ENCODE assay signal across 21 cellular contexts in genomic region chr15:85611361-85611760, GRCh38.
A peak's percentile ranks its signal among the peaks of the same experiment; 100 is the strongest.
DNase-seq lines count a peak whose midpoint lies in the region; ATAC-seq, FAIRE-seq and TF ChIP-seq lines count a peak whose summit lies in the region.
"Had no signal": no experiment of that assay in that cellular context is flagged by ENCODE, and none has a peak within 500 bp of the region (broad histone marks: within the 10 kb centered on the region; RNA-seq: fewer than 3 reads in every experiment).

No MANE protein-coding gene starts in this region.

- H3K27me3 ChIP-seq in CD8-positive, alpha-beta memory T cell (ENCODE audit: insufficient read depth, low read length, poor library complexity, severe bottlenecking) = no peaks in the 10 kb centered on the region
- H3K27me3 ChIP-seq in HepG2 (ENCODE audit: control insufficient read depth in 1 of 2, insufficient read depth in 2 of 2, low read length in 2 of 2) = no peaks in the 10 kb centered on the region
- H3K27me3 ChIP-seq: neutrophil had no signal

- TF ChIP-seq POLR2A in A549 (IDR thresholded peaks at IDR 0.05; ENCODE audit: low read length) (no peak), HepG2 (IDR thresholded peaks at IDR 0.05; ENCODE audit: insufficient read depth in 1 of 2, low read depth in 2 of 2, low read length in 2 of 2) (no peak)

- no peak for TF ChIP-seq RAD21 in A549 (conservative IDR thresholded peaks at IDR 0.05 in 1 of 2, IDR thresholded peaks at IDR 0.05 in 1 of 2)
- no peak for TF ChIP-seq RAD21 in HepG2 (CRISPR knock-in tag; IDR thresholded peaks at IDR 0.05)

- H3K27ac ChIP-seq in A549 (peak overlapping the region in 1 of 2 experiments; percentile 9; a peak in 1 of 6 replicates), HepG2 (ENCODE audit: extremely low read length, insufficient read depth, low read length) (no peak overlapping the region)
- H3K27ac ChIP-seq in CD8-positive, alpha-beta memory T cell (ENCODE audit: low read depth, low read length) = no peak overlapping the region
- H3K27ac ChIP-seq: neutrophil had no signal

- H3K9ac ChIP-seq in HepG2 (ENCODE audit: insufficient read depth, low read depth, low read length) = no peak overlapping the region

- ATAC-seq in A549 = no peak
- ATAC-seq in activated naive CD8-positive, alpha-beta T cell treated with anti-CD3 and anti-CD28 coated beads, Interleukin-2, amount 50 U/mL, for 24 hours = no peak
- ATAC-seq in omental fat pad (ENCODE audit: low FRiP score) = no peak
- no peak for ATAC-seq in HepG2
- ATAC-seq in GM21529 (IDR thresholded peaks at IDR 0.05; ENCODE audit: unreplicated experiment) = no peak

- H3K4me3 Mint-ChIP-seq in CD8-positive, alpha-beta memory T cell = no peak overlapping the region
- H3K4me3 Mint-ChIP-seq in activated naive CD8-positive, alpha-beta T cell treated with anti-CD3 and anti-CD28 coated beads, Interleukin-2, amount 50 U/mL, for 24 hours = no peak overlapping the region
- no peak overlapping the region for H3K4me3 Mint-ChIP-seq in nephron
- H3K4me3 Mint-ChIP-seq: mesothelial cell of epicardium had no signal

- peaks cover 0 to 2% of the 10 kb centered on the region in 2 donors for H3K27me3 Mint-ChIP-seq in CD8-positive, alpha-beta memory T cell
- H3K27me3 Mint-ChIP-seq in activated naive CD8-positive, alpha-beta T cell treated with anti-CD3 and anti-CD28 coated beads, Interleukin-2, amount 50 U/mL, for 24 hours = no peaks in the 10 kb centered on the region
- H3K27me3 Mint-ChIP-seq in nephron (ENCODE audit: low read depth) = no peaks in the 10 kb centered on the region

- CTCF ChIA-PET in A549 (lab: Yijun Ruan, JAX) (interaction anchor here (1.1 to 1.6 kb wide), 3 partner anchors 17 to 66 kb away, joined by 3 to 4 read pairs (median 3); no protein-coding TSS in a partner anchor), HepG2 (lab: Yijun Ruan, JAX; ENCODE audit: low intra/inter-chr PET ratio, low total read pairs) (no interaction called here)
- CTCF ChIA-PET in CD8-positive, alpha-beta memory T cell (lab: Charles Lee) = no interaction called here

- H3K36me3 Mint-ChIP-seq in CD8-positive, alpha-beta memory T cell = peaks cover 3 to 37% (median 15%) of the 10 kb centered on the region in 3 donors
- H3K36me3 Mint-ChIP-seq in activated naive CD8-positive, alpha-beta T cell treated with anti-CD3 and anti-CD28 coated beads, Interleukin-2, amount 50 U/mL, for 24 hours (ENCODE audit: low read depth) = peaks cover 15% of the 10 kb centered on the region
- peaks cover 13% of the 10 kb centered on the region for H3K36me3 Mint-ChIP-seq in nephron (ENCODE audit: low read depth)

- no peak overlapping the region for H2AFZ ChIP-seq in HepG2 (ENCODE audit: low read length)

- no peaks in the 10 kb centered on the region for H3K9me3 ChIP-seq in A549
- no peaks in the 10 kb centered on the region for H3K9me3 ChIP-seq in CD8-positive, alpha-beta memory T cell (ENCODE audit: low read length)
- H3K9me3 ChIP-seq in HepG2 (ENCODE audit: low read length) = no peaks in the 10 kb centered on the region
- H3K9me3 ChIP-seq: neutrophil, thoracic aorta had no signal

- no peaks in the 10 kb centered on the region for H4K20me1 ChIP-seq in HepG2 (ENCODE audit: insufficient read depth, low read length)

- H3K4me1 Mint-ChIP-seq in CD8-positive, alpha-beta memory T cell = peaks cover 11 to 44% (median 38%) of the 10 kb centered on the region in 3 donors
- peaks cover 20% of the 10 kb centered on the region for H3K4me1 Mint-ChIP-seq in activated naive CD8-positive, alpha-beta T cell treated with anti-CD3 and anti-CD28 coated beads, Interleukin-2, amount 50 U/mL, for 24 hours
- H3K4me1 Mint-ChIP-seq in nephron = peaks cover 10% of the 10 kb centered on the region

- POLR2A ChIA-PET in A549 (lab: Yijun Ruan, JAX) (interaction anchor here (0.6 kb wide), 1 partner anchor 196 kb away, joined by 4 read pairs; no protein-coding TSS in a partner anchor), HepG2 (lab: Yijun Ruan, JAX) (no interaction called here)
- POLR2A ChIA-PET in CD8-positive, alpha-beta memory T cell (lab: Charles Lee) = no interaction called here

- no peak for TF ChIP-seq EP300 in A549 (IDR thresholded peaks at IDR 0.05)
- TF ChIP-seq EP300 in HepG2 (IDR thresholded peaks at IDR 0.05; ENCODE audit: low read depth in 2 of 2, low read length in 2 of 2) = no peak
- no peak for TF ChIP-seq EP300 in HepG2 (CRISPR knock-in tag; IDR thresholded peaks at IDR 0.05; ENCODE audit: borderline replicate concordance)

- H3K4me3 ChIP-seq in A549 (no peak overlapping the region), HepG2 (replicated peaks in 1 of 3; ENCODE audit: insufficient read depth in 1 of 3, low read depth in 2 of 3, low read length in 3 of 3) (no peak overlapping the region)
- no peak overlapping the region for H3K4me3 ChIP-seq in CD8-positive, alpha-beta memory T cell (ENCODE audit: low read length)
- H3K4me3 ChIP-seq: thoracic aorta had no signal

- in situ Hi-C loops in HepG2 (cut with HindIII; ENCODE audit: extremely low pct_ligation_motif_present, low pct_unique_long_range_greater_than_20kb) = loop anchor here (25.0 kb wide), 1 partner anchor 226 kb away; no protein-coding TSS in a partner anchor

- no peaks in the 10 kb centered on the region for H3K36me3 ChIP-seq in CD8-positive, alpha-beta memory T cell (ENCODE audit: insufficient read depth, low read length)
- no peaks in the 10 kb centered on the region for H3K36me3 ChIP-seq in HepG2 (replicated peaks in 1 of 2; ENCODE audit: control insufficient read depth in 1 of 2, insufficient read depth in 2 of 2, low read length in 2 of 2)
- H3K36me3 ChIP-seq: thoracic aorta had no signal

- TF ChIP-seq CTCF in A549 (IDR thresholded peaks at IDR 0.05) (no peak), nephron (IDR thresholded peaks at IDR 0.05; ENCODE audit: unreplicated experiment in 3 of 3) (no peak), omental fat pad (IDR thresholded peaks at IDR 0.05) (no peak), HepG2 (CRISPR knock-in tag; IDR thresholded peaks at IDR 0.05) (no peak)

- intact Hi-C loops in HepG2 (cut with micrococcal nuclease; ENCODE audit: unreplicated experiment) = loop anchor here (10.0 kb wide), 2 partner anchors 223 to 317 kb away; no protein-coding TSS in a partner anchor

- H3K4me1 ChIP-seq in A549 (peaks cover 70% of the 10 kb centered on the region), HepG2 (ENCODE audit: insufficient read depth, low read length) (peaks cover 26% of the 10 kb centered on the region)
- H3K4me1 ChIP-seq in CD8-positive, alpha-beta memory T cell (ENCODE audit: insufficient read depth, low read length) = peaks cover 12% of the 10 kb centered on the region

- H3K4me2 ChIP-seq in A549 = no peak overlapping the region
- H3K4me2 ChIP-seq in HepG2 (ENCODE audit: low read depth, low read length) = no peak overlapping the region

- H3K79me2 ChIP-seq in HepG2 (ENCODE audit: insufficient read depth, low read length) = no peaks in the 10 kb centered on the region

- H3K9me3 Mint-ChIP-seq in CD8-positive, alpha-beta memory T cell = no peaks in the 10 kb centered on the region
- H3K9me3 Mint-ChIP-seq in activated naive CD8-positive, alpha-beta T cell treated with anti-CD3 and anti-CD28 coated beads, Interleukin-2, amount 50 U/mL, for 24 hours = no peaks in the 10 kb centered on the region
- H3K9me3 Mint-ChIP-seq in nephron = no peaks in the 10 kb centered on the region
- H3K9me3 Mint-ChIP-seq: mesothelial cell of epicardium had no signal

- peak; percentile 56 for FAIRE-seq in A549 (lab: Jason Lieb, UNC)
- FAIRE-seq in HepG2 (lab: Jason Lieb, UNC) = no peak
- FAIRE-seq: GM12892 had no signal

- 94% methylated on average over 7 of the region's 7 CpGs for WGBS in A549 (ENCODE audit: missing lambda C conversion rate)
- whole genome bisulfite sequencing in HepG2 (ENCODE audit: low lambda C conversion rate) = 96% methylated on average over 7 of the region's 7 CpGs

- BruUV-seq in HepG2 (replicated peaks; lab: Mats Ljungman, UMichigan) = no TSS peak

- no peak for DNase-seq in A549 (ENCODE audit: low read depth in 1 of 2, low spot score in 1 of 2)
- DNase-seq in CD8-positive, alpha-beta memory T cell = no peak
- no peak for DNase-seq in activated naive CD8-positive, alpha-beta T cell treated with anti-CD3 and anti-CD28 coated beads, Interleukin-2, amount 50 U/mL, for 24 hours
- DNase-seq in omental fat pad (ENCODE audit: low spot score) = no peak
- DNase-seq in NCI-H1092 treated with DMSO at 0.1 percent for 48 hours (lab: John Stamatoyannopoulos, UW) = no peak
- DNase-seq in HepG2 (ENCODE audit: low spot score) = no peak
- DNase-seq: activated CD8-positive, alpha-beta memory T cell treated with anti-CD3 and anti-CD28 coated beads, Interleukin-2, amount 50 U/mL, for 48 hours; AML-193; effector memory CD4-positive, alpha-beta T cell; GDM1; hippocampal formation; NCI-H187 treated with DMSO at 0.1 percent for 48 hours; NCI-H446; SHP77 treated with DMSO at 0.1 percent for 48 hours; stimulated activated CD4-positive, alpha-beta T cell treated with anti-CD3 and anti-CD28 coated beads, Interleukin-2, amount 100 ng/mL, for 48 hours had no signal

- H3K27ac Mint-ChIP-seq in CD8-positive, alpha-beta memory T cell = peak overlapping the region in 6 of 8 donors; percentile 1 to 92 (median 50)
- H3K27ac Mint-ChIP-seq in activated naive CD8-positive, alpha-beta T cell treated with anti-CD3 and anti-CD28 coated beads, Interleukin-2, amount 50 U/mL, for 24 hours = peak overlapping the region; percentile 1
- peak overlapping the region in 2 of 3 experiments; percentile 4 to 5 for H3K27ac Mint-ChIP-seq in nephron
- H3K27ac Mint-ChIP-seq: mesothelial cell of epicardium had no signal

TF ChIP-seq in A549, 52 proteins besides CTCF, POLR2A, EP300 and RAD21 (continues in another document):
- no peak for TF ChIP-seq NPAS2 (CRISPR knock-in tag; IDR thresholded peaks at IDR 0.05; ENCODE audit: borderline replicate concordance)
- no peak for TF ChIP-seq MAFK (IDR thresholded peaks at IDR 0.05; ENCODE audit: partially characterized antibody)
- no peak for TF ChIP-seq NFE2L2 (conservative IDR thresholded peaks at IDR 0.05; ENCODE audit: low read length)

TF ChIP-seq in HepG2, 621 proteins besides CTCF, POLR2A, EP300 and RAD21 (continues in another document):
- TF ChIP-seq ZNF674 (CRISPR knock-in tag; IDR thresholded peaks at IDR 0.05; ENCODE audit: low read depth) (no peak), MYPOP (CRISPR knock-in tag; IDR thresholded peaks at IDR 0.05) (no peak), SOX6 (IDR thresholded peaks at IDR 0.05) (no peak), SOX6 (CRISPR knock-in tag; IDR thresholded peaks at IDR 0.05) (no peak)
